22 cellular contexts compared by ENCODE assay signal in the genomic region with DNA sequence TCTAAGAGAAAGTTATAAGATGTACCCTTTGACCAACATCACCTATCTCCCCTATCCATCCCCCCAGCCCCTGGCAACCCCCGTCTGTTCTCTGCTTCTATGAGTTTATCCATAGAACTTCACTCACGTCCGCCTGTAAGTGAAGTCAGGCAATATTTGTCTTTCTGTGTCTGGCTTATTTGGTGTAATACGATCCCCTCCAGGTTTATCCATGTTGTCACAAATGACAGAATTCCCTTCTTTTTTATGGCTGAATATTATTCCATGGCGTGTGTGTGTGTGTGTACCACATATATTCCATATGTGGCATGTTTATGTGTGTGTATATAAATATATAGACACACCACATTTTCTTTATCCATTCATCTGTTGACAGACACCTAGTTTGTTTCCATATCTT.
"Had no signal": no experiment of that assay in that cellular context is flagged by ENCODE, and none has a peak within 500 bp of the region (broad histone marks: within the 10 kb centered on the region; RNA-seq: fewer than 3 reads in every experiment).

No MANE protein-coding gene starts in this region.

- ATAC-seq: effector memory CD8-positive, alpha-beta T cell; esophagus mucosa; gastrocnemius medialis; heart right ventricle; left cardiac atrium; left lung; left ventricle myocardium superior; lower lobe of right lung had no signal

- H3K27ac Mint-ChIP-seq: dendritic cell treated with granulocyte-macrophage colony-stimulating factor and Interleukin-4, amounts not matched to agents 40 ng/mL and 50 ng/mL, for 4 days; effector memory CD8-positive, alpha-beta T cell; endodermal cell had no signal

- H3K27me3 Mint-ChIP-seq: dendritic cell treated with granulocyte-macrophage colony-stimulating factor and Interleukin-4, amounts not matched to agents 40 ng/mL and 50 ng/mL, for 4 days; effector memory CD8-positive, alpha-beta T cell had no signal

- H3K4me3 Mint-ChIP-seq: dendritic cell treated with granulocyte-macrophage colony-stimulating factor and Interleukin-4, amounts not matched to agents 40 ng/mL and 50 ng/mL, for 4 days; effector memory CD8-positive, alpha-beta T cell; endodermal cell had no signal

- DNase-seq: colonic mucosa; cortex of kidney; effector CD8-positive, alpha-beta T cell; effector memory CD8-positive, alpha-beta T cell; endodermal cell; erythroblast; esophagus squamous epithelium; foreskin fibroblast; foreskin melanocyte; gastrocnemius medialis; glutamatergic neuron; head of caudate nucleus; heart right ventricle; hippocampal formation; left cardiac atrium; left lung; left ventricle myocardium superior; lower lobe of right lung; mesenchymal stem cell; midbrain had no signal

- H3K9me3 Mint-ChIP-seq: dendritic cell treated with granulocyte-macrophage colony-stimulating factor and Interleukin-4, amounts not matched to agents 40 ng/mL and 50 ng/mL, for 4 days; effector memory CD8-positive, alpha-beta T cell; endodermal cell had no signal

- H3K4me1 Mint-ChIP-seq: endodermal cell had no signal
